ENCODE assay signal across 16 cellular contexts in the genomic region with DNA sequence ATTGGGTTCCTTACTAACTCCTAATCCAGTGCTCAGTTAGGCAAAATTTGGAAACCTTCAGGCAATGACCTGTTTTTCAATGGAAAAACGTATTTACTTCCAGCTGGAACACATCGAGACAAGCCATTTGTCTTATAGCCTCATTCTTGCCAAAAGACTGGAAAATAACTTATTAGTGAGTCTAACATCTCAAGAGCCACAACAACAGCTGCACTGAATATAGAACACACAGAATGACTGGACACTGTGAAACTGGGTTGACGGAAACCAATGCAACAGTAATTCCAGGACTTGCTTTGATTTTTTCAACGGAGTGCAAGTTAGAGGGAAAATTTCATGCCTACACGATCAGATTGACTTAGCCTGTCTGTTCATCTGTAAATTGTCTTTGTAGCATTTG.
DNase-seq lines count a peak whose midpoint lies in the region; ATAC-seq and TF ChIP-seq lines count a peak whose summit lies in the region.
"Had no signal": no experiment of that assay in that cellular context is flagged by ENCODE, and none has a peak within 500 bp of the region (broad histone marks: within the 10 kb centered on the region; RNA-seq: fewer than 3 reads in every experiment).

No MANE protein-coding gene starts in this region.

- no peak for TF ChIP-seq EP300 in upper lobe of left lung (IDR thresholded peaks at IDR 0.05)

- peak; percentile 59 to 78 for DNase-seq in NCI-H446 (lab: John Stamatoyannopoulos, UW)
- DNase-seq in fibroblast of mammary gland (ENCODE audit: low read depth) = peak; percentile 2
- no peak for DNase-seq in lung (ENCODE audit: low spot score)
- DNase-seq in upper lobe of left lung = no peak
- DNase-seq in T-helper 1 cell = no peak
- DNase-seq in SHP77 (lab: John Stamatoyannopoulos, UW) = no peak
- DNase-seq: DMS 273 treated with DMSO at 0.1 percent for 48 hours, GDM1, HFFc6, Kasumi-1, NCI-H187 treated with DMSO at 0.1 percent for 48 hours, NCI-H510A, NCI-H774 had no signal

- TF ChIP-seq CTCF in fibroblast of mammary gland (conservative IDR thresholded peaks at IDR 0.05; ENCODE audit: control insufficient read depth, insufficient read depth, low read depth, low read length) = no peak
- no peak for TF ChIP-seq CTCF in lung (IDR thresholded peaks at IDR 0.05; ENCODE audit: control extremely low read depth, extremely low read depth)
- no peak for TF ChIP-seq CTCF in upper lobe of left lung (IDR thresholded peaks at IDR 0.05)

- H3K27me3 ChIP-seq in lung (ENCODE audit: control insufficient read depth, insufficient read depth) = no peaks in the 10 kb centered on the region
- H3K27me3 ChIP-seq in upper lobe of left lung = no peaks in the 10 kb centered on the region

- H3K4me3 ChIP-seq in fibroblast of mammary gland (ENCODE audit: control insufficient read depth, low read depth, low read length) (no peak overlapping the region), lung (no peak overlapping the region), upper lobe of left lung (no peak overlapping the region)
- H3K4me3 ChIP-seq: SK-N-MC had no signal

- ATAC-seq in lung (ENCODE audit: insufficient read depth, low FRiP score) (peak; percentile 23), upper lobe of left lung (ENCODE audit: low FRiP score in 2 of 2) (peak; percentile 43 to 82), HG02759 (IDR thresholded peaks at IDR 0.05; ENCODE audit: unreplicated experiment) (no peak)

- no peak for TF ChIP-seq POLR2A in upper lobe of left lung (IDR thresholded peaks at IDR 0.05)

- H3K4me1 ChIP-seq in lung (ENCODE audit: control insufficient read depth in 2 of 2, insufficient read depth in 2 of 2, low read length in 2 of 2) (no peaks in the 10 kb centered on the region), upper lobe of left lung (no peaks in the 10 kb centered on the region)

- 74 to 76% methylated on average over 5 of the region's 5 CpGs for WGBS in lung, 2 donors
- WGBS in upper lobe of left lung, 2 donors = 67 to 81% methylated on average over 5 of the region's 5 CpGs

- no peaks in the 10 kb centered on the region for H3K9me3 ChIP-seq in lung (ENCODE audit: control insufficient read depth in 2 of 2, insufficient read depth in 1 of 2, low read length in 1 of 2)
- H3K9me3 ChIP-seq in upper lobe of left lung = no peaks in the 10 kb centered on the region

- H3K36me3 ChIP-seq in lung (ENCODE audit: control insufficient read depth in 2 of 2, insufficient read depth in 2 of 2, low read length in 2 of 2) = no peaks in the 10 kb centered on the region
- no peaks in the 10 kb centered on the region for H3K36me3 ChIP-seq in upper lobe of left lung

- no peak overlapping the region for H3K27ac ChIP-seq in lung (ENCODE audit: low read depth in 1 of 2, low read length in 1 of 2)
- no peak overlapping the region for H3K27ac ChIP-seq in upper lobe of left lung
- H3K27ac ChIP-seq: HL-60, SK-N-MC had no signal

Comparison
In these comparisons a context has a peak if more than half of its experiments do, and no peak if none do; other contexts are left out.
1. DNase-seq: peak in NCI-H446 (2 of 2) and fibroblast of mammary gland (single experiment); none in lung (single experiment), upper lobe of left lung (0 of 2), T-helper 1 cell (0 of 5) and SHP77 (0 of 2).